7 cellular contexts compared by ENCODE assay signal in the genomic region with DNA sequence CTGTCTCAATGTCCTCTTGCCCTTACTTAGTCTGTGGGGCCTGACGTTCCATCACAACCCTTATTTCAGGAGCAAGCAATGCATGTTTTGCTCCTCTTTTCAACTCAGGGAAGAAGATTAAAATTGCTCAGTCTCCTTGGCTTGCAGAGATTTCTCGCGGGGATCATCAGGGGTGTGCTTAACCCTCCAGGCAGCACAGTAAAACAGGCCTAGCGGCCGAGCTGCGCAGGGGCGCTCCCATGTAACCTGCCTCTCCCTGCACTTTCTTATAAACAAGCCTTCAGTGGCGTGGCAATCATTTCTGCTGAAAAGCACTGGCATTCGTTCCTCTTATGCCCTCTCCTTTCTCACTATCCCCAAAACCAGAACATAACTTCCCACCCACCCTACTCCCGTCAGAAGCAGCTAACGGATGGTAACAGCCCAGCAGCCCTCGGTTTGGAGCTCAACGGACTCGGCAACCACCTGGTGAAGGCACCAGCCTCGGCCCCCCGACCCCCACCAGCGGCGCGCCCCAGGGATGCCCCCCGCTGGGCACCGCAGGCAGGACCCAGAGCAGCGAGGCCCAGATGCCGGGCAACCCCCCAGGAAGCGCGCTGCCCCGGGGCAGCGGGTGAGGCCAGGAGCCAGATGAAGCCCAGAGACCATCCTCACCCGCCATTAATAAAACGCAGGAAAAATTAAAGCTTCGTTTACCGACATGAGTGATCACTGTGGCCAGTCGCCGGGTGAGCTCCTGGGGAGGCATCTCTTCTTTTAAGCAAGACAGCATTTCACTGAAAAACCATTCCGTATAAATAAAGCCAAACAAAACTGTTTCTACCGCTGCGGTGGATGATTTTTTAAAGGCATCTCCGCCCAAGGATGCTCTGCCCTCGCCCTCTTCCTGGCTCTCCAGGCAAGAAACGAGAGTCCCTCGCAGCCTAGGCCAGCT.
DNase-seq lines count a peak whose midpoint lies in the region; ATAC-seq lines count a peak whose summit lies in the region.

No MANE protein-coding gene starts in this region.

- H3K4me1 ChIP-seq in effector memory CD4-positive, alpha-beta T cell (ENCODE audit: control insufficient read depth, insufficient read depth, low read length, poor library complexity, severe bottlenecking) = peaks cover 13% of the 10 kb centered on the region
- peaks cover 8% of the 10 kb centered on the region for H3K4me1 ChIP-seq in neuron (ENCODE audit: insufficient read depth, low read length)

- no peaks in the 10 kb centered on the region for H3K27me3 ChIP-seq in effector memory CD4-positive, alpha-beta T cell (replicated peaks; ENCODE audit: control insufficient read depth, insufficient read depth, low read length, poor library complexity, severe bottlenecking)
- peaks cover 24% of the 10 kb centered on the region for H3K27me3 ChIP-seq in neuron (ENCODE audit: insufficient read depth, low read length)

- peak; percentile 20 for ATAC-seq in GM18867 (IDR thresholded peaks at IDR 0.05; ENCODE audit: unreplicated experiment)
- no peak for ATAC-seq in GM18858 (IDR thresholded peaks at IDR 0.05; ENCODE audit: unreplicated experiment)

- DNase-seq in NCI-H526 treated with DMSO at 0.1 percent for 48 hours (lab: John Stamatoyannopoulos, UW) (peak; percentile 24), NCI-H774 (lab: John Stamatoyannopoulos, UW) (no peak)
- no peak for DNase-seq in effector memory CD4-positive, alpha-beta T cell
- DNase-seq in activated CD8-positive, alpha-beta memory T cell treated with anti-CD3 and anti-CD28 coated beads for 24 hours = no peak

- peak overlapping the region; percentile 84 for H3K4me3 ChIP-seq in effector memory CD4-positive, alpha-beta T cell (ENCODE audit: insufficient read depth, low read depth, low read length, poor library complexity, severe bottlenecking)
- H3K4me3 ChIP-seq in neuron (ENCODE audit: low read length) = peak overlapping the region; percentile 79

- H3K27ac ChIP-seq in effector memory CD4-positive, alpha-beta T cell (ENCODE audit: insufficient read depth, low read length, poor library complexity, severe bottlenecking) = peak overlapping the region; percentile 56

- peak overlapping the region; percentile 96 for H2AFZ ChIP-seq in neuron (ENCODE audit: low read depth, low read length)

- H3K36me3 ChIP-seq in effector memory CD4-positive, alpha-beta T cell (ENCODE audit: control insufficient read depth, insufficient read depth, low read length) = no peaks in the 10 kb centered on the region
- H3K36me3 ChIP-seq in neuron (ENCODE audit: insufficient read depth, low read length) = no peaks in the 10 kb centered on the region

- H3K9me3 ChIP-seq in effector memory CD4-positive, alpha-beta T cell (ENCODE audit: control insufficient read depth, low read length) = no peaks in the 10 kb centered on the region
- no peaks in the 10 kb centered on the region for H3K9me3 ChIP-seq in neuron (ENCODE audit: low read length)
